Comparison of ENCODE assay signal across 1 cellular context in genomic region chr9:105055922-105056321, GRCh38.
TF ChIP-seq lines count a peak whose summit lies in the region.

No MANE protein-coding gene starts in this region.

TF ChIP-seq in SK-N-SH treated with all-trans-retinoic acid at 6 μM for 48 hours, 23 proteins besides CTCF, POLR2A, EP300 and RAD21 (continued from another document):
- TF ChIP-seq CREB5 (CRISPR knock-in tag; IDR thresholded peaks at IDR 0.05; ENCODE audit: low read depth) (no peak), CSDC2 (CRISPR knock-in tag; IDR thresholded peaks at IDR 0.05) (no peak), ZNF565 (CRISPR knock-in tag; conservative IDR thresholded peaks at IDR 0.05; ENCODE audit: low read depth) (no peak), SNAI2 (CRISPR knock-in tag; IDR thresholded peaks at IDR 0.05) (no peak), ZFP3 (CRISPR knock-in tag; IDR thresholded peaks at IDR 0.05) (no peak)
